ENCODE assay signal across 8 cellular contexts in the genomic region with DNA sequence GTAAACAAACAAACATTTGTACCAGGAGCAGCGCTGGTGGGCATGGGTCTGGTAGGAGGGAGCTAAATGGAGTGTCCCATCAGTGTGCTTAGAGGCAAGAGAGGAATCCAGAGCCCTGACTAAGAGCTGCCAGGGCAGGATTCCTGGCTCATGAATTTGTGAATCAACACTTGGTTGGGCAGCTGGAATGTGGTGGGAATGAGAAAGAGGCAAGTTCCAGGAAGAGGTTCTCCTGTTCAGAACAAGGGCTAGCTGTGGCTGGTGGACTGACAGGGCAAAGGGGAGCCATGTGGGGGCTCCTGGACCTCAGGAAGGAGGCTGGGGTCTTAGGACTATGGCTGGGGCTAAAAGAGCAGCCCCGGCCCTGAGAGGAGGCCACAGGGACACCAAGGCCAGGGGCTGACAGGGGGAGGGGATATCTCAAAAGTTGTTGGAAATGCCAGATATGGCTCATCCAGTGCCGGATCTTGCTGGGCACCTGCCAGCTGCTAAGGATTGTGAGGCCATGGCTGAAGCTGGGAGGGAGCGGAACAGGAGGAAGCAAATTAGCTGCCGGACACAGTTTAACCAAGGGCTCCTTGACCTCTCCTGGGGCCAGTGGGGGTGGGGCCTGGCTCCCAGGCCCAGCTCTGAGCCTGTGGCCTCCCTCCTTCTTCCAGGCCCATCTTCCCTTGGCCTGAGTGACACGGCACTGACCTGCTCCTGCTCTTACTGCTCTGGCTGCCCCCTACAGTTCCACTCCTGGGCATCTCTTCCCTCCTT. TPM values are rescaled to one million over a fixed set of nuclear protein-coding genes. Genes with fewer than 3 reads are reported as not detected.
DNase-seq lines count a peak whose midpoint lies in the region; ATAC-seq and TF ChIP-seq lines count a peak whose summit lies in the region.

No MANE protein-coding gene starts in this region.

- H3K4me3 ChIP-seq in choroid plexus epithelial cell (ENCODE audit: low read depth, low read length) (no peak overlapping the region), liver (ENCODE audit: low read depth in 1 of 3, low read length in 3 of 3) (no peak overlapping the region), upper lobe of right lung (no peak overlapping the region)

- TF ChIP-seq RAD21 in liver (IDR thresholded peaks at IDR 0.05) = no peak

- TF ChIP-seq CTCF in choroid plexus epithelial cell (conservative IDR thresholded peaks at IDR 0.05; ENCODE audit: low read depth, low read length) (no peak), liver (IDR thresholded peaks at IDR 0.05; ENCODE audit: low read depth, low read length, missing input control) (no peak), upper lobe of right lung (IDR thresholded peaks at IDR 0.05) (no peak)

- H3K4me1 ChIP-seq in liver (ENCODE audit: control insufficient read depth in 4 of 4, insufficient read depth in 4 of 4, low read length in 3 of 4) (peaks cover 0 to 4% (median 0%) of the 10 kb centered on the region in 4 donors), upper lobe of right lung (peaks cover 15% of the 10 kb centered on the region)

- H3K36me3 ChIP-seq in liver (ENCODE audit: control insufficient read depth in 4 of 4, insufficient read depth in 3 of 4, low read depth in 1 of 4, low read length in 3 of 4) (no peaks in the 10 kb centered on the region), upper lobe of right lung (no peaks in the 10 kb centered on the region)

- no peaks in the 10 kb centered on the region for H3K4me1 Mint-ChIP-seq in activated CD4-positive, alpha-beta T cell treated with anti-CD3 and anti-CD28 coated beads for 36 hours

- intact Hi-C loops in upper lobe of right lung (cut with DNase I) = no loop called here
- intact Hi-C loops in activated CD4-positive, alpha-beta T cell treated with anti-CD3 and anti-CD28 coated beads for 36 hours (cut with DNase I, micrococcal nuclease) = no loop called here

- H3K9me3 Mint-ChIP-seq in activated CD4-positive, alpha-beta T cell treated with anti-CD3 and anti-CD28 coated beads for 36 hours (ENCODE audit: low read depth) = no peaks in the 10 kb centered on the region

- H3K27me3 Mint-ChIP-seq in activated CD4-positive, alpha-beta T cell treated with anti-CD3 and anti-CD28 coated beads for 36 hours = peaks cover 4% of the 10 kb centered on the region

- WGBS in liver = 79% methylated on average over 6 of the region's 6 CpGs

- H3K36me3 Mint-ChIP-seq in activated CD4-positive, alpha-beta T cell treated with anti-CD3 and anti-CD28 coated beads for 36 hours (ENCODE audit: low read depth) = no peaks in the 10 kb centered on the region

- POLR2A ChIA-PET in HEK293T (lab: Yijun Ruan, JAX) = interaction anchor here (0.9 kb wide), 2 partner anchors 10 to 115 kb away, joined by 3 to 4 read pairs; a partner anchor contains a TSS
- POLR2A ChIA-PET in activated CD4-positive, alpha-beta T cell treated with anti-CD3 and anti-CD28 coated beads for 36 hours (lab: Charles Lee) = no interaction called here

- DNase-seq in activated CD4-positive, CD25-positive, alpha-beta regulatory T cell treated with anti-CD3 and anti-CD28 coated beads, Interleukin-2, amount 50 U/mL, for 72 hours = peak; percentile 9
- DNase-seq in choroid plexus epithelial cell (ENCODE audit: low read depth) = peak; percentile 79
- DNase-seq in upper lobe of right lung = peak; percentile 80
- DNase-seq in HEK293T (ENCODE audit: extremely low spot score) = no peak
- no peak for DNase-seq in activated CD4-positive, alpha-beta T cell treated with anti-CD3 and anti-CD28 coated beads for 36 hours

- H3K4me3 Mint-ChIP-seq in activated CD4-positive, alpha-beta T cell treated with anti-CD3 and anti-CD28 coated beads for 36 hours = no peak overlapping the region

- no peak overlapping the region for H3K9ac ChIP-seq in liver (ENCODE audit: low read depth in 1 of 2, low read length in 2 of 2)

- H3K27me3 ChIP-seq in liver (ENCODE audit: control insufficient read depth in 4 of 4, insufficient read depth in 4 of 4, low read length in 3 of 4) = no peaks in the 10 kb centered on the region
- no peaks in the 10 kb centered on the region for H3K27me3 ChIP-seq in upper lobe of right lung

- CTCF ChIA-PET in HEK293T (lab: Yijun Ruan, JAX) = no interaction called here
- CTCF ChIA-PET in activated CD4-positive, alpha-beta T cell treated with anti-CD3 and anti-CD28 coated beads for 36 hours (lab: Charles Lee) = interaction anchor here (1.2 to 1.6 kb wide), 2 partner anchors 7 to 136 kb away, joined by 3 to 4 read pairs; no protein-coding TSS in a partner anchor

- H3K27ac ChIP-seq in liver (ENCODE audit: low read depth in 1 of 2, low read length in 2 of 2) = peak overlapping the region; percentile 45 to 46
- H3K27ac ChIP-seq in upper lobe of right lung = peak overlapping the region; percentile 78

- ATAC-seq in activated CD4-positive, CD25-positive, alpha-beta regulatory T cell treated with anti-CD3 and anti-CD28 coated beads, Interleukin-2, amount 50 U/mL, for 24 hours = no peak
- ATAC-seq in upper lobe of right lung (peak; percentile 84), HG03442 (IDR thresholded peaks at IDR 0.05; ENCODE audit: unreplicated experiment) (no peak)
- ATAC-seq in activated CD4-positive, alpha-beta T cell treated with anti-CD3 and anti-CD28 coated beads for 36 hours = no peak

- H3K27ac Mint-ChIP-seq in activated CD4-positive, alpha-beta T cell treated with anti-CD3 and anti-CD28 coated beads for 36 hours = no peak overlapping the region

- H3K9me3 ChIP-seq in liver (ENCODE audit: control insufficient read depth in 4 of 4, low read length in 3 of 4) (no peaks in the 10 kb centered on the region), upper lobe of right lung (no peaks in the 10 kb centered on the region)

TF ChIP-seq in liver, 16 proteins besides CTCF, POLR2A, EP300 and RAD21:
- TF ChIP-seq NR2F2 (IDR thresholded peaks at IDR 0.05) (peak; percentile 67), HNF4G (IDR thresholded peaks at IDR 0.05) (no peak)

TF ChIP-seq in HEK293T, 16 proteins besides CTCF, POLR2A, EP300 and RAD21:
- TF ChIP-seq SUZ12 (IDR thresholded peaks at IDR 0.05) (no peak), LEF1 (IDR thresholded peaks at IDR 0.05; ENCODE audit: borderline replicate concordance) (no peak), FOXK2 (IDR thresholded peaks at IDR 0.05) (no peak), HDGF (IDR thresholded peaks at IDR 0.05; ENCODE audit: borderline replicate concordance) (no peak), FOXM1 (IDR thresholded peaks at IDR 0.05; ENCODE audit: borderline replicate concordance) (no peak), NFRKB (IDR thresholded peaks at IDR 0.05) (no peak), ELF4 (IDR thresholded peaks at IDR 0.05) (no peak), BHLHE40 (IDR thresholded peaks at IDR 0.05; ENCODE audit: borderline replicate concordance) (no peak), SP1 (IDR thresholded peaks at IDR 0.05) (no peak), TARDBP (IDR thresholded peaks at IDR 0.05) (no peak), ZNF384 (IDR thresholded peaks at IDR 0.05) (no peak), FOXA1 (IDR thresholded peaks at IDR 0.05) (no peak), L3MBTL2 (conservative IDR thresholded peaks at IDR 0.05) (no peak), CTBP1 (IDR thresholded peaks at IDR 0.05; ENCODE audit: borderline replicate concordance) (no peak), ARNT (IDR thresholded peaks at IDR 0.05) (no peak)
- TF ChIP-seq, protein P1, sequence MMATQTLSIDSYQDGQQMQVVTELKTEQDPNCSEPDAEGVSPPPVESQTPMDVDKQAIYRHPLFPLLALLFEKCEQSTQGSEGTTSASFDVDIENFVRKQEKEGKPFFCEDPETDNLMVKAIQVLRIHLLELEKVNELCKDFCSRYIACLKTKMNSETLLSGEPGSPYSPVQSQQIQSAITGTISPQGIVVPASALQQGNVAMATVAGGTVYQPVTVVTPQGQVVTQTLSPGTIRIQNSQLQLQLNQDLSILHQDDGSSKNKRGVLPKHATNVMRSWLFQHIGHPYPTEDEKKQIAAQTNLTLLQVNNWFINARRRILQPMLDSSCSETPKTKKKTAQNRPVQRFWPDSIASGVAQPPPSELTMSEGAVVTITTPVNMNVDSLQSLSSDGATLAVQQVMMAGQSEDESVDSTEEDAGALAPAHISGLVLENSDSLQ (IDR thresholded peaks at IDR 0.05) = no peak

RNA-seq across cellular contexts. Expression of a gene that starts 14.6 kb away (rescaled TPM):
- total RNA-seq in liver (under 1 TPM; 0.59 to 0.98 TPM), upper lobe of right lung (3.2 TPM)
- 1 to 10 TPM in 1 of 2 donors, under 1 TPM in 1; 0.21 to 1.3 TPM for polyA plus RNA-seq in liver
- not detected for total RNA-seq in activated CD4-positive, alpha-beta T cell treated with anti-CD3 and anti-CD28 coated beads for 36 hours

RNA-seq across cellular contexts. Expression of a gene that starts 39.4 kb away (rescaled TPM):
- total RNA-seq in liver (1 to 10 TPM; 2.4 to 3.7 TPM), upper lobe of right lung (7.4 TPM)
- 1 to 10 TPM; 1.8 to 2.0 TPM for polyA plus RNA-seq in liver
- not detected for total RNA-seq in activated CD4-positive, alpha-beta T cell treated with anti-CD3 and anti-CD28 coated beads for 36 hours

RNA-seq across cellular contexts. Expression of a gene that starts 50.6 kb away (rescaled TPM):
- total RNA-seq in liver (10 to 100 TPM in 1 of 2 donors, 1 to 10 TPM in 1; 7.7 to 12.6 TPM), upper lobe of right lung (74.5 TPM)
- polyA plus RNA-seq in liver = 1 to 10 TPM; 2.6 to 3.8 TPM
- under 1 TPM in 1 of 2 experiments, not detected in 1; 0.05 TPM for total RNA-seq in activated CD4-positive, alpha-beta T cell treated with anti-CD3 and anti-CD28 coated beads for 36 hours

Comparison
In these comparisons a context has a peak if more than half of its experiments do, and no peak if none do; other contexts are left out.
1. DNase-seq: peak in activated CD4-positive, CD25-positive, alpha-beta regulatory T cell treated with anti-CD3 and anti-CD28 coated beads, Interleukin-2, amount 50 U/mL, for 72 hours (single experiment), choroid plexus epithelial cell (single experiment) and upper lobe of right lung (single experiment); none in HEK293T (single experiment) and activated CD4-positive, alpha-beta T cell treated with anti-CD3 and anti-CD28 coated beads for 36 hours (single experiment).
2. RNA of a gene that starts 50.6 kb away (total RNA-seq): 74.5 TPM in upper lobe of right lung (single experiment) and 7.7 to 12.6 TPM in liver; 0.05 TPM in activated CD4-positive, alpha-beta T cell treated with anti-CD3 and anti-CD28 coated beads for 36 hours; every median in the first group is over 4 times any median in the second.